Comparison of ENCODE assay signal across 18 cellular contexts in genomic region chr2:168255866-168256265, GRCh38. TPM values are rescaled to one million over a fixed set of nuclear protein-coding genes. Genes with fewer than 3 reads are reported as not detected.
DNase-seq lines count a peak whose midpoint lies in the region; ATAC-seq and TF ChIP-seq lines count a peak whose summit lies in the region.
"Had no signal": no experiment of that assay in that cellular context is flagged by ENCODE, and none has a peak within 500 bp of the region (broad histone marks: within the 10 kb centered on the region; RNA-seq: fewer than 3 reads in every experiment).

No MANE protein-coding gene starts in this region.

- intact Hi-C loops in activated CD4-positive, alpha-beta T cell treated with anti-CD3 and anti-CD28 coated beads, Interleukin-2, amount 10 ng/mL, durations not matched to agents 24 days and 14 days (cut with micrococcal nuclease), result no loop called here
- intact Hi-C loops in activated CD4-positive, alpha-beta T cell treated with anti-CD3 and anti-CD28 coated beads for 36 hours (cut with DNase I, micrococcal nuclease), result no loop called here
- intact Hi-C loops in prostate gland (cut with DNase I), result no loop called here
- intact Hi-C loops in sciatic nerve (cut with DNase I), result no loop called here

- TF ChIP-seq POLR2A in prostate gland (IDR thresholded peaks at IDR 0.05), result no peak

- H3K36me3 Mint-ChIP-seq in activated CD4-positive, alpha-beta T cell treated with anti-CD3 and anti-CD28 coated beads, Interleukin-2, amount 10 ng/mL, durations not matched to agents 24 days and 14 days (ENCODE audit: low read depth), result no peaks in the 10 kb centered on the region
- peaks cover 3% of the 10 kb centered on the region for H3K36me3 Mint-ChIP-seq in activated CD4-positive, alpha-beta T cell treated with anti-CD3 and anti-CD28 coated beads for 36 hours (ENCODE audit: low read depth)
- peaks cover 6% of the 10 kb centered on the region for H3K36me3 Mint-ChIP-seq in activated CD8-positive, alpha-beta T cell treated with anti-CD3 and anti-CD28 coated beads, Interleukin-2, amount 10 ng/mL, durations not matched to agents 7 days and 5 days (ENCODE audit: low read depth)
- H3K36me3 Mint-ChIP-seq in endothelial cell (ENCODE audit: low read depth, unreplicated experiment), result peaks cover 7% of the 10 kb centered on the region

- POLR2A ChIA-PET in activated CD4-positive, alpha-beta T cell treated with anti-CD3 and anti-CD28 coated beads for 36 hours (lab: Charles Lee), result no interaction called here
- POLR2A ChIA-PET in activated CD8-positive, alpha-beta T cell treated with anti-CD3 and anti-CD28 coated beads, Interleukin-2, amount 10 ng/mL, durations not matched to agents 7 days and 5 days (lab: Charles Lee), result no interaction called here

- 42% methylated on average over 3 of the region's 3 CpGs for WGBS in prostate gland

- H3K27ac ChIP-seq in prostate gland, result peak overlapping the region; percentile 1 to 71

- no peak overlapping the region for H3K4me3 ChIP-seq in prostate gland

- H3K4me3 Mint-ChIP-seq in activated CD4-positive, alpha-beta T cell treated with anti-CD3 and anti-CD28 coated beads, Interleukin-2, amount 10 ng/mL, durations not matched to agents 24 days and 14 days, result no peak overlapping the region
- H3K4me3 Mint-ChIP-seq in activated CD4-positive, alpha-beta T cell treated with anti-CD3 and anti-CD28 coated beads for 36 hours, result no peak overlapping the region
- H3K4me3 Mint-ChIP-seq in activated CD8-positive, alpha-beta T cell treated with anti-CD3 and anti-CD28 coated beads, Interleukin-2, amount 10 ng/mL, durations not matched to agents 7 days and 5 days, result no peak overlapping the region
- no peak overlapping the region for H3K4me3 Mint-ChIP-seq in endothelial cell (ENCODE audit: unreplicated experiment)
- H3K4me3 Mint-ChIP-seq: CD4-positive, alpha-beta memory T cell; HFFc6 had no signal

- peaks cover 3% of the 10 kb centered on the region for H3K27me3 Mint-ChIP-seq in activated CD4-positive, alpha-beta T cell treated with anti-CD3 and anti-CD28 coated beads, Interleukin-2, amount 10 ng/mL, durations not matched to agents 24 days and 14 days
- H3K27me3 Mint-ChIP-seq in activated CD4-positive, alpha-beta T cell treated with anti-CD3 and anti-CD28 coated beads for 36 hours, result no peaks in the 10 kb centered on the region
- H3K27me3 Mint-ChIP-seq in activated CD8-positive, alpha-beta T cell treated with anti-CD3 and anti-CD28 coated beads, Interleukin-2, amount 10 ng/mL, durations not matched to agents 7 days and 5 days (ENCODE audit: low read depth), result peaks cover 2% of the 10 kb centered on the region
- peaks cover 1% of the 10 kb centered on the region for H3K27me3 Mint-ChIP-seq in endothelial cell (ENCODE audit: unreplicated experiment)
- H3K27me3 Mint-ChIP-seq: CD4-positive, alpha-beta memory T cell had no signal

- TF ChIP-seq CTCF in prostate gland (IDR thresholded peaks at IDR 0.05), result no peak
- TF ChIP-seq CTCF in endothelial cell (IDR thresholded peaks at IDR 0.05; ENCODE audit: unreplicated experiment), result no peak

- no peak overlapping the region for H3K27ac Mint-ChIP-seq in activated CD4-positive, alpha-beta T cell treated with anti-CD3 and anti-CD28 coated beads, Interleukin-2, amount 10 ng/mL, durations not matched to agents 24 days and 14 days
- no peak overlapping the region for H3K27ac Mint-ChIP-seq in activated CD4-positive, alpha-beta T cell treated with anti-CD3 and anti-CD28 coated beads for 36 hours
- H3K27ac Mint-ChIP-seq in activated CD8-positive, alpha-beta T cell treated with anti-CD3 and anti-CD28 coated beads, Interleukin-2, amount 10 ng/mL, durations not matched to agents 7 days and 5 days, result no peak overlapping the region
- H3K27ac Mint-ChIP-seq in endothelial cell (ENCODE audit: unreplicated experiment), result no peak overlapping the region
- H3K27ac Mint-ChIP-seq: HFFc6 had no signal

- no peaks in the 10 kb centered on the region for H3K27me3 ChIP-seq in prostate gland (replicated peaks; ENCODE audit: insufficient read depth)
- H3K27me3 ChIP-seq: BE2C had no signal

- H3K4me1 ChIP-seq in prostate gland (replicated peaks), result no peaks in the 10 kb centered on the region
- H3K4me1 ChIP-seq: BE2C had no signal

- H3K9me3 ChIP-seq in prostate gland, result no peaks in the 10 kb centered on the region
- H3K9me3 ChIP-seq: BE2C, SK-N-SH had no signal

- ATAC-seq in activated CD4-positive, alpha-beta T cell treated with anti-CD3 and anti-CD28 coated beads for 36 hours, result no peak
- no peak for ATAC-seq in activated CD8-positive, alpha-beta T cell treated with anti-CD3 and anti-CD28 coated beads, Interleukin-2, amount 10 ng/mL, durations not matched to agents 7 days and 5 days
- ATAC-seq in sciatic nerve, result no peak

- H3K9me3 Mint-ChIP-seq in activated CD4-positive, alpha-beta T cell treated with anti-CD3 and anti-CD28 coated beads, Interleukin-2, amount 10 ng/mL, durations not matched to agents 24 days and 14 days, result peaks cover 13% of the 10 kb centered on the region
- peaks cover 14% of the 10 kb centered on the region for H3K9me3 Mint-ChIP-seq in activated CD4-positive, alpha-beta T cell treated with anti-CD3 and anti-CD28 coated beads for 36 hours (ENCODE audit: low read depth)
- H3K9me3 Mint-ChIP-seq in activated CD8-positive, alpha-beta T cell treated with anti-CD3 and anti-CD28 coated beads, Interleukin-2, amount 10 ng/mL, durations not matched to agents 7 days and 5 days (ENCODE audit: insufficient read depth), result peaks cover 5% of the 10 kb centered on the region
- H3K9me3 Mint-ChIP-seq in endothelial cell (ENCODE audit: unreplicated experiment), result peaks cover 9% of the 10 kb centered on the region

- H3K36me3 ChIP-seq in prostate gland, result no peaks in the 10 kb centered on the region
- H3K36me3 ChIP-seq: BE2C had no signal

- no peaks in the 10 kb centered on the region for H3K4me1 Mint-ChIP-seq in activated CD4-positive, alpha-beta T cell treated with anti-CD3 and anti-CD28 coated beads, Interleukin-2, amount 10 ng/mL, durations not matched to agents 24 days and 14 days
- H3K4me1 Mint-ChIP-seq in activated CD4-positive, alpha-beta T cell treated with anti-CD3 and anti-CD28 coated beads for 36 hours, result no peaks in the 10 kb centered on the region
- H3K4me1 Mint-ChIP-seq in activated CD8-positive, alpha-beta T cell treated with anti-CD3 and anti-CD28 coated beads, Interleukin-2, amount 10 ng/mL, durations not matched to agents 7 days and 5 days (ENCODE audit: low read depth), result peaks cover 4% of the 10 kb centered on the region
- H3K4me1 Mint-ChIP-seq in endothelial cell (ENCODE audit: unreplicated experiment), result no peaks in the 10 kb centered on the region

- DNase-seq in activated CD4-positive, alpha-beta T cell treated with anti-CD3 and anti-CD28 coated beads, Interleukin-2, amount 10 ng/mL, durations not matched to agents 24 days and 14 days, result peak; percentile 18
- no peak for DNase-seq in activated CD4-positive, alpha-beta T cell treated with anti-CD3 and anti-CD28 coated beads for 36 hours
- DNase-seq in NCI-H446 treated with DMSO at 0.1 percent for 48 hours (lab: John Stamatoyannopoulos, UW) (peak; percentile 42), cerebellum (ENCODE audit: low spot score) (peak; percentile 87), prostate gland (ENCODE audit: low spot score) (peak; percentile 48), sciatic nerve (ENCODE audit: low spot score) (no peak), endothelial cell (ENCODE audit: low spot score) (no peak)
- no peak for DNase-seq in activated CD8-positive, alpha-beta T cell treated with anti-CD3 and anti-CD28 coated beads, Interleukin-2, amount 10 ng/mL, durations not matched to agents 7 days and 5 days
- DNase-seq: BE2C; CD4-positive, alpha-beta memory T cell; EL; HFFc6; NCI-H1417 treated with DMSO at 0.1 percent for 48 hours; NCI-H187 treated with DMSO at 0.1 percent for 48 hours; NCI-H526 treated with DMSO at 0.1 percent for 48 hours; NK-92 treated with Interleukin-12 subunit alpha and Interleukin-12 subunit beta, amount 100 ng/mL, for 24 hours; SHP77; SK-N-SH had no signal

- CTCF ChIA-PET in activated CD4-positive, alpha-beta T cell treated with anti-CD3 and anti-CD28 coated beads for 36 hours (lab: Charles Lee), result no interaction called here
- CTCF ChIA-PET in activated CD8-positive, alpha-beta T cell treated with anti-CD3 and anti-CD28 coated beads, Interleukin-2, amount 10 ng/mL, durations not matched to agents 7 days and 5 days (lab: Charles Lee), result no interaction called here

RNA-seq across cellular contexts. Expression of gene STK39, which starts 8.5 kb away (rescaled TPM):
- 40.3 and 40.9 TPM in 2 replicates for total RNA-seq in activated CD4-positive, alpha-beta T cell treated with anti-CD3 and anti-CD28 coated beads, Interleukin-2, amount 10 ng/mL, durations not matched to agents 24 days and 14 days
- total RNA-seq in activated CD4-positive, alpha-beta T cell treated with anti-CD3 and anti-CD28 coated beads for 36 hours, result 10 to 100 TPM; 42.1 to 44.5 TPM
- total RNA-seq in cerebellum (37.4 TPM), prostate gland (10 to 100 TPM; 32.2 to 54.7 TPM), sciatic nerve (19.0 TPM), endothelial cell (ENCODE audit: unreplicated experiment) (14.3 TPM)
- total RNA-seq in activated CD8-positive, alpha-beta T cell treated with anti-CD3 and anti-CD28 coated beads, Interleukin-2, amount 10 ng/mL, durations not matched to agents 7 days and 5 days, result 10 to 100 TPM; 33.4 to 34.8 TPM

Comparison
In these comparisons a context has a peak if more than half of its experiments do, and no peak if none do; other contexts are left out.
1. DNase-seq: peak in activated CD4-positive, alpha-beta T cell treated with anti-CD3 and anti-CD28 coated beads, Interleukin-2, amount 10 ng/mL, durations not matched to agents 24 days and 14 days (single experiment), NCI-H446 treated with DMSO at 0.1 percent for 48 hours (single experiment), cerebellum (single experiment) and prostate gland (single experiment); none in activated CD4-positive, alpha-beta T cell treated with anti-CD3 and anti-CD28 coated beads for 36 hours (single experiment), activated CD8-positive, alpha-beta T cell treated with anti-CD3 and anti-CD28 coated beads, Interleukin-2, amount 10 ng/mL, durations not matched to agents 7 days and 5 days (single experiment), sciatic nerve (single experiment) and endothelial cell (single experiment).